ENCODE assay signal across 1 cellular context in genomic region chr10:100826983-100827818, GRCh38.
TF ChIP-seq lines count a peak whose summit lies in the region.

No MANE protein-coding gene starts in this region.

TF ChIP-seq in IMR-90, 13 proteins besides CTCF, POLR2A, EP300 and RAD21 (continued from another document):
- TF ChIP-seq MAFK (IDR thresholded peaks at IDR 0.05; ENCODE audit: low read depth, low read length) (no peak), SMC3 (IDR thresholded peaks at IDR 0.05; ENCODE audit: low read depth, low read length) (no peak), MAZ (IDR thresholded peaks at IDR 0.05; ENCODE audit: borderline replicate concordance, low read depth, low read length) (no peak), MXI1 (IDR thresholded peaks at IDR 0.05; ENCODE audit: borderline replicate concordance, low read depth, low read length) (no peak), CHD1 (IDR thresholded peaks at IDR 0.05; ENCODE audit: low read depth, low read length) (no peak), BHLHE40 (IDR thresholded peaks at IDR 0.05; ENCODE audit: low read depth, low read length) (no peak), CEBPB (IDR thresholded peaks at IDR 0.05; ENCODE audit: low read depth, low read length) (no peak)
